8 cellular contexts compared by ENCODE assay signal in the genomic region with DNA sequence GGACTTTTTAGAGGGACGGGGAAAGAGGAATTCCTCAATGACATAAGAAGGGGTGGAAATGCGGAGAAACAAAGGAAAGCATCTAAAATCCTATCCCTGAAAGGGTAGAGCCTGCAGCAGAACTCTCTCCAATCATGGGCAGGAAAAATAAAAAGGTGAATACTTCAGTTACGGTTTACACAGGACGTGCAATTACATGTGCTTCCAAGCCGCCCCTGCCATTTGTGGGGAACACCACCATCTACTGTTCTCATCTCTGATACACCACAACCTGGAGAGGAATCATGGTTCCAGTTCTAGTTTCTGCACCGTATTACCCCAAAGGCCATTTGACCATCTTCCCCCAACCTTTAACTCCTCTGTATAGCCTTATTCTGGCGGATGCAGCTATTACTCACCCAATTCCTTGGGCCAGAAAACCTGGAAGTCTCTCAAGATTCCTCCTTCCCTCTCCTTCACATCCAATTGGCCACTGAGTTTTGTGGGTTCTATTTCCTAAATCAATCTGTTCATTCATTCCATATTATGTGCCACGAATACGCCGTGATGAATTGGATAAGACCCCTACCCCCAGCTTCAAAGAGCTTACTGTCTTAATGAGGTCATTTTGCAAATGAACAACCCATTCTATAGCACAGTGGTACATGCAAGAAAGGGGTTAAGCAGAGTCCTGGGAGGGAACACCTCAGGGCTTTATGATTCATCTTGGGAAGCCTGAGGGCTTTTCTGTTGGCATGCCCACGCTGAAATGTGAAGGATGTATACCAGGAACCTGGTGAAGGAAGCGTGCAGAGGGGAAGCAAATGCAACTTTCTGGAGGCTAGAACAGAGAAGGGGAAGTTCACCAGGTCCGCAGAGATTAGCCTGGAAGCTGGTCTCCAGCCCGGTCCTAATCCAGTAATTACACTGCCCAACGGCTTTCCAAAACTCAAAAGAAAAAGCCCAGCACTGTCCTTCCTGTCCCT. TPM values are rescaled to one million over a fixed set of nuclear protein-coding genes. Genes with fewer than 3 reads are reported as not detected.
DNase-seq lines count a peak whose midpoint lies in the region; ATAC-seq, FAIRE-seq and TF ChIP-seq lines count a peak whose summit lies in the region.

No MANE protein-coding gene starts in this region.

- peaks cover 9% of the 10 kb centered on the region for H3K4me1 Mint-ChIP-seq in activated naive CD4-positive, alpha-beta T cell treated with anti-CD3 and anti-CD28 coated beads, Interleukin-2, amount 10 ng/mL, durations not matched to agents 7 days and 5 days
- peaks cover 23% of the 10 kb centered on the region for H3K4me1 Mint-ChIP-seq in activated B cell treated with CpG ODN at 0.5 μM for 24 hours
- H3K4me1 Mint-ChIP-seq in type B pancreatic cell (ENCODE audit: unreplicated experiment), result peaks cover 5% of the 10 kb centered on the region

- H3K27ac Mint-ChIP-seq in activated naive CD4-positive, alpha-beta T cell treated with anti-CD3 and anti-CD28 coated beads, Interleukin-2, amount 10 ng/mL, durations not matched to agents 7 days and 5 days, result no peak overlapping the region
- H3K27ac Mint-ChIP-seq in activated B cell treated with CpG ODN at 0.5 μM for 24 hours (no peak overlapping the region), type B pancreatic cell (peak overlapping the region; percentile 52)

- H3K27me3 Mint-ChIP-seq in activated naive CD4-positive, alpha-beta T cell treated with anti-CD3 and anti-CD28 coated beads, Interleukin-2, amount 10 ng/mL, durations not matched to agents 7 days and 5 days, result peaks cover 28% of the 10 kb centered on the region
- H3K27me3 Mint-ChIP-seq in activated B cell treated with CpG ODN at 0.5 μM for 24 hours (no peaks in the 10 kb centered on the region), type B pancreatic cell (no peaks in the 10 kb centered on the region)

- CTCF ChIA-PET in activated naive CD4-positive, alpha-beta T cell treated with anti-CD3 and anti-CD28 coated beads, Interleukin-2, amount 10 ng/mL, durations not matched to agents 7 days and 5 days (lab: Charles Lee), result interaction anchor here (0.6 to 1.5 kb wide), 6 partner anchors 11 to 30 kb away, joined by 3 to 9 read pairs (median 4); no protein-coding TSS in a partner anchor
- CTCF ChIA-PET in activated B cell treated with CpG ODN at 0.5 μM for 24 hours (lab: Charles Lee), result interaction anchor here (2.3 kb wide), 1 partner anchor 13 kb away, joined by 9 read pairs; no protein-coding TSS in a partner anchor

- POLR2A ChIA-PET in activated B cell treated with CpG ODN at 0.5 μM for 24 hours (lab: Charles Lee), result interaction anchor here (0.7 to 2.7 kb wide), 2 partner anchors 11 to 36 kb away, joined by 6 to 11 read pairs; no protein-coding TSS in a partner anchor

- H3K36me3 Mint-ChIP-seq in activated naive CD4-positive, alpha-beta T cell treated with anti-CD3 and anti-CD28 coated beads, Interleukin-2, amount 10 ng/mL, durations not matched to agents 7 days and 5 days, result peaks cover 9% of the 10 kb centered on the region
- peaks cover 15% of the 10 kb centered on the region for H3K36me3 Mint-ChIP-seq in activated B cell treated with CpG ODN at 0.5 μM for 24 hours (ENCODE audit: low read depth)
- H3K36me3 Mint-ChIP-seq in type B pancreatic cell, result no peaks in the 10 kb centered on the region

- no peak for FAIRE-seq in D721Med (lab: Jason Lieb, UNC)

- ATAC-seq in activated B cell treated with CpG ODN at 0.5 μM for 24 hours (ENCODE audit: low read depth) (no peak), HG03159 (IDR thresholded peaks at IDR 0.05; ENCODE audit: unreplicated experiment) (no peak), HG03108 (IDR thresholded peaks at IDR 0.05; ENCODE audit: unreplicated experiment) (no peak)

- no peaks in the 10 kb centered on the region for H3K9me3 Mint-ChIP-seq in activated naive CD4-positive, alpha-beta T cell treated with anti-CD3 and anti-CD28 coated beads, Interleukin-2, amount 10 ng/mL, durations not matched to agents 7 days and 5 days
- H3K9me3 Mint-ChIP-seq in activated B cell treated with CpG ODN at 0.5 μM for 24 hours, result no peaks in the 10 kb centered on the region
- H3K9me3 Mint-ChIP-seq in type B pancreatic cell, result no peaks in the 10 kb centered on the region

- no peak for DNase-seq in activated naive CD4-positive, alpha-beta T cell treated with anti-CD3 and anti-CD28 coated beads, Interleukin-2, amount 10 ng/mL, durations not matched to agents 7 days and 5 days
- no peak for DNase-seq in activated naive CD4-positive, alpha-beta T cell treated with anti-CD3 and anti-CD28 coated beads, Interleukin-2, amount 50 U/mL, for 16 hours
- no peak for DNase-seq in activated B cell treated with CpG ODN at 0.5 μM for 24 hours
- peak; percentile 53 for DNase-seq in kidney tubule cell (ENCODE audit: low spot score)
- no peak for DNase-seq in type B pancreatic cell (ENCODE audit: extremely low spot score, unreplicated experiment)
- no peak for DNase-seq in D721Med (ENCODE audit: insufficient read length, low spot score)

- TF ChIP-seq CTCF in activated B cell treated with CpG ODN at 0.5 μM for 24 hours (IDR thresholded peaks at IDR 0.05) (no peak), type B pancreatic cell (conservative IDR thresholded peaks at IDR 0.05) (no peak), D721Med (IDR thresholded peaks at IDR 0.05; ENCODE audit: insufficient read depth, missing control alignments) (no peak)

- intact Hi-C loops in activated B cell treated with CpG ODN at 0.5 μM for 24 hours (cut with micrococcal nuclease), result loop anchor here (5.0 kb wide), 2 partner anchors 394 to 1559 kb away; no protein-coding TSS in a partner anchor

- H3K4me3 Mint-ChIP-seq in activated naive CD4-positive, alpha-beta T cell treated with anti-CD3 and anti-CD28 coated beads, Interleukin-2, amount 10 ng/mL, durations not matched to agents 7 days and 5 days, result peak overlapping the region; percentile 60
- H3K4me3 Mint-ChIP-seq in activated B cell treated with CpG ODN at 0.5 μM for 24 hours (peak overlapping the region; percentile 67), type B pancreatic cell (peak overlapping the region; percentile 74)

RNA-seq across cellular contexts. Expression of a gene that starts 1.4 kb away (rescaled TPM):
- 57.6 and 58.9 TPM in 2 replicates for total RNA-seq in activated B cell treated with CpG ODN at 0.5 μM for 24 hours
- total RNA-seq in type B pancreatic cell (ENCODE audit: low replicate concordance), result 24.5 and 34.0 TPM in 2 replicates
